ENCODE assay signal across 13 cellular contexts in the genomic region with DNA sequence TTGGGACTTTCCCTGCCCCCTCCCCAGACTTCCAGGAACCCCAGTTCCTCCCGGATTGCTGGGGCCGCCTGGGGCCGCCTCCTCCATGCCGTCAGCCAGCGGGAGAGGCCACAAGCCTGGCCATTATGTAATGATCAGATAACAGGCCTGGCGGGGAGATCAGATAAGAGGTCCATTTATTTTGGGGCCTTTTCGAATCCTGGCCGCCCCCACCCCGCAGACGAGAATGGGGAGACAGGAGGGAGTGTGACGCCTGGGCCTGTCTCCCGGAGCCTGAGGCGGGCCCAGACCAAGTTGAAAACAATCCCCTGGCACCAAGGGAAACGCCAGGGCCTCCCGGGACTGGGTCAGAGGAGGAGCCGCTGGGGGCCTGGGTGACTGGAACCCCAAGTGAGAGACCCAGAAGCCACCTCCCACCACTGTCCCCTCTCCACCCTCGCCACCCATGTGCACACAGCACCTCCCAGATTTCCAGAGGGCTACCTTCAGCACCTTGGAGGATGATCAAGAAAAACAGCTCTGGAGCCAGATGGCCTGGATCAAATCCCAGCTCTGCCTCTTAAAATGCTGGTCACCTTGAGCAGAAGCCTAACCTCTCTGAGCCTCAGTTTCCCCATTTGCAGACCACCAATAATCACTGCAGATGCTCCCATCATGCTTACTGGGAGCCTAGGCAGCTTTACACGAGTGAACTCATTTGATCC. TPM values are rescaled to one million over a fixed set of nuclear protein-coding genes. Genes with fewer than 3 reads are reported as not detected.
DNase-seq lines count a peak whose midpoint lies in the region; ATAC-seq and TF ChIP-seq lines count a peak whose summit lies in the region.
"Had no signal": no experiment of that assay in that cellular context is flagged by ENCODE, and none has a peak within 500 bp of the region (broad histone marks: within the 10 kb centered on the region; RNA-seq: fewer than 3 reads in every experiment).

No MANE protein-coding gene starts in this region.

- H3K4me1 ChIP-seq in fibroblast of lung (ENCODE audit: control insufficient read depth, extremely low read depth, insufficient read depth, low read length) = peaks cover 17% of the 10 kb centered on the region
- H3K4me1 ChIP-seq in mesodermal cell (ENCODE audit: control insufficient read depth, insufficient read depth, low read length, poor library complexity, severe bottlenecking) = peaks cover 22% of the 10 kb centered on the region
- peaks cover 3 to 79% (median 32%) of the 10 kb centered on the region in 5 donors for H3K4me1 ChIP-seq in subcutaneous abdominal adipose tissue (ENCODE audit: control insufficient read depth in 5 of 5, insufficient read depth in 5 of 5, low read length in 5 of 5)
- H3K4me1 ChIP-seq in naive thymus-derived CD4-positive, alpha-beta T cell (ENCODE audit: control insufficient read depth in 2 of 2, insufficient read depth in 2 of 2, low read length in 2 of 2) = no peaks in the 10 kb centered on the region

- peaks cover 7 to 30% (median 13%) of the 10 kb centered on the region in 11 donors for H3K9me3 Mint-ChIP-seq in naive thymus-derived CD4-positive, alpha-beta T cell

- H3K27me3 Mint-ChIP-seq in naive thymus-derived CD4-positive, alpha-beta T cell = no peaks in the 10 kb centered on the region
- H3K27me3 Mint-ChIP-seq: effector memory CD8-positive, alpha-beta T cell had no signal

- no peaks in the 10 kb centered on the region for H3K27me3 ChIP-seq in fibroblast of lung (ENCODE audit: control insufficient read depth, insufficient read depth, low read length)
- H3K27me3 ChIP-seq in subcutaneous abdominal adipose tissue (ENCODE audit: control insufficient read depth in 5 of 5, insufficient read depth in 4 of 5, low read length in 5 of 5) = no peaks in the 10 kb centered on the region
- no peaks in the 10 kb centered on the region for H3K27me3 ChIP-seq in naive thymus-derived CD4-positive, alpha-beta T cell (ENCODE audit: control insufficient read depth in 2 of 2, insufficient read depth in 2 of 2, low read length in 2 of 2)

- H3K27ac ChIP-seq in RWPE1 (peak overlapping the region; percentile 27), fibroblast of lung (ENCODE audit: insufficient read depth, low read length) (peak overlapping the region; percentile 69), mesodermal cell (ENCODE audit: low read depth, low read length, severe bottlenecking) (peak overlapping the region; percentile 29), subcutaneous abdominal adipose tissue (ENCODE audit: low read depth, low read length) (peak overlapping the region; percentile 86)
- no peak overlapping the region for H3K27ac ChIP-seq in naive thymus-derived CD4-positive, alpha-beta T cell (ENCODE audit: low read depth, low read length)

- peak overlapping the region; percentile 46 for H3K4me2 ChIP-seq in fibroblast of lung (ENCODE audit: extremely low read depth, insufficient read depth, low read length)

- ATAC-seq in naive thymus-derived CD4-positive, alpha-beta T cell = no peak
- ATAC-seq: effector memory CD8-positive, alpha-beta T cell had no signal

- peaks cover 18 to 24% (median 21%) of the 10 kb centered on the region in 5 donors for H3K36me3 Mint-ChIP-seq in naive thymus-derived CD4-positive, alpha-beta T cell

- DNase-seq in RWPE1 (ENCODE audit: low spot score) = no peak
- DNase-seq in fibroblast of lung (ENCODE audit: low read depth in 2 of 2) = peak in 1 of 2 donors; percentile 59
- DNase-seq in T-helper 2 cell = no peak
- DNase-seq in naive thymus-derived CD4-positive, alpha-beta T cell = no peak
- DNase-seq in stimulated activated CD4-positive, alpha-beta T cell treated with anti-CD3 and anti-CD28 coated beads, Interleukin-15, amount 100 ng/mL, for 24 hours = no peak
- no peak for DNase-seq in stimulated activated CD4-positive, alpha-beta T cell treated with anti-CD3 and anti-CD28 coated beads, Interleukin-12 subunit alpha, Interleukin-12 subunit beta, amount 100 ng/mL, for 4 hours
- DNase-seq: activated CD8-positive, alpha-beta memory T cell treated with anti-CD3 and anti-CD28 coated beads, Interleukin-2, amount 50 U/mL, for 4 hours; effector memory CD8-positive, alpha-beta T cell; head of caudate nucleus; midbrain; NCI-H526 had no signal

- WGBS in mesodermal cell (ENCODE audit: insufficient coverage in 2 of 2), 2 experiments = 92% methylated on average over 11 to 15 of the region's 18 CpGs

- H3K4me1 Mint-ChIP-seq in naive thymus-derived CD4-positive, alpha-beta T cell = peaks cover 0 to 7% (median 0%) of the 10 kb centered on the region in 7 donors

- CTCF ChIA-PET in RWPE1 (lab: Yijun Ruan, JAX) = interaction anchor here (0.6 to 2.1 kb wide), 3 partner anchors 11 to 76 kb away, joined by 4 to 12 read pairs (median 4); no protein-coding TSS in a partner anchor
- CTCF ChIA-PET in naive thymus-derived CD4-positive, alpha-beta T cell (lab: Charles Lee) = no interaction called here

- TF ChIP-seq CTCF in RWPE1 (conservative IDR thresholded peaks at IDR 0.05; ENCODE audit: low read depth) (no peak), fibroblast of lung (conservative IDR thresholded peaks at IDR 0.05 in 1 of 2, IDR thresholded peaks at IDR 0.05 in 1 of 2; ENCODE audit: low read depth in 1 of 2, low read length in 2 of 2) (no peak)

- H3K4me3 ChIP-seq in fibroblast of lung (replicated peaks in 1 of 4; ENCODE audit: control extremely low read depth in 1 of 4, insufficient read depth in 1 of 4, low read depth in 3 of 4, low read length in 4 of 4) = no peak overlapping the region
- no peak overlapping the region for H3K4me3 ChIP-seq in mesodermal cell (ENCODE audit: extremely low read depth, insufficient read depth, low read length, poor library complexity, severe bottlenecking)
- H3K4me3 ChIP-seq in subcutaneous abdominal adipose tissue (ENCODE audit: low read depth in 1 of 5, low read length in 5 of 5) = peak overlapping the region in 4 of 5 donors; percentile 20 to 55 (median 53)
- H3K4me3 ChIP-seq in naive thymus-derived CD4-positive, alpha-beta T cell (ENCODE audit: low read length) = no peak overlapping the region

- POLR2A ChIA-PET in RWPE1 (lab: Yijun Ruan, JAX; ENCODE audit: low non-redundant PET) = no interaction called here
- POLR2A ChIA-PET in naive thymus-derived CD4-positive, alpha-beta T cell (lab: Charles Lee) = no interaction called here

- H3K79me2 ChIP-seq in fibroblast of lung (ENCODE audit: control insufficient read depth, insufficient read depth, low read length) = peaks cover 87% of the 10 kb centered on the region

- H3K27ac Mint-ChIP-seq in naive thymus-derived CD4-positive, alpha-beta T cell = no peak overlapping the region

- no peak overlapping the region for H2AFZ ChIP-seq in fibroblast of lung (ENCODE audit: low read length)

- no peak overlapping the region for H3K4me3 Mint-ChIP-seq in naive thymus-derived CD4-positive, alpha-beta T cell
- H3K4me3 Mint-ChIP-seq: effector memory CD8-positive, alpha-beta T cell had no signal

- no peaks in the 10 kb centered on the region for H4K20me1 ChIP-seq in fibroblast of lung (ENCODE audit: control insufficient read depth, extremely low read depth, insufficient read depth, low read length)

- H3K9me3 ChIP-seq in fibroblast of lung (ENCODE audit: control insufficient read depth, insufficient read depth, low read depth, low read length) (no peaks in the 10 kb centered on the region), mesodermal cell (ENCODE audit: control insufficient read depth, low read length) (peaks cover 29% of the 10 kb centered on the region), subcutaneous abdominal adipose tissue (ENCODE audit: control insufficient read depth in 5 of 5, low read length in 5 of 5) (peaks cover 0 to 8% (median 7%) of the 10 kb centered on the region in 5 donors)
- peaks cover 0 to 21% (median 0%) of the 10 kb centered on the region in 3 experiments for H3K9me3 ChIP-seq in naive thymus-derived CD4-positive, alpha-beta T cell (ENCODE audit: control insufficient read depth in 2 of 3, low read length in 3 of 3)

- intact Hi-C loops in naive thymus-derived CD4-positive, alpha-beta T cell (cut with micrococcal nuclease) = no loop called here

- H3K9ac ChIP-seq in fibroblast of lung (ENCODE audit: insufficient read depth, low read length) = peak overlapping the region; percentile 21
- H3K9ac ChIP-seq in subcutaneous abdominal adipose tissue (ENCODE audit: low read length in 5 of 5) = peak overlapping the region in 4 of 5 donors; percentile 7 to 69 (median 36)

- peaks cover 16% of the 10 kb centered on the region for H3K36me3 ChIP-seq in fibroblast of lung (ENCODE audit: control insufficient read depth, insufficient read depth, low read length)
- H3K36me3 ChIP-seq in mesodermal cell (ENCODE audit: control insufficient read depth, insufficient read depth, low read length) = peaks cover 28% of the 10 kb centered on the region
- peaks cover 0 to 31% (median 12%) of the 10 kb centered on the region in 5 donors for H3K36me3 ChIP-seq in subcutaneous abdominal adipose tissue (ENCODE audit: control insufficient read depth in 5 of 5, insufficient read depth in 5 of 5, low read length in 5 of 5)
- H3K36me3 ChIP-seq in naive thymus-derived CD4-positive, alpha-beta T cell (ENCODE audit: control insufficient read depth in 2 of 3, insufficient read depth in 3 of 3, low read length in 3 of 3) = peaks cover 0 to 6% (median 0%) of the 10 kb centered on the region in 3 experiments

RNA-seq across cellular contexts. Expression of a gene that starts 7.9 kb away (rescaled TPM):
- 11.8 and 30.4 TPM in 2 replicates for total RNA-seq in fibroblast of lung
- polyA plus RNA-seq in fibroblast of lung = 59.0 and 62.7 TPM in 2 replicates
- 207 and 223 TPM in 2 replicates for polyA plus RNA-seq in fibroblast of lung (2012)
- 246 and 253 TPM in 2 replicates for polyA minus RNA-seq in fibroblast of lung (ENCODE audit: low replicate concordance)
- polyA plus RNA-seq in mesodermal cell (2013, experiment 1 of 2) = 69.9 TPM
- polyA plus RNA-seq in mesodermal cell (2013, experiment 2 of 2) = 50.6 TPM
- total RNA-seq in naive thymus-derived CD4-positive, alpha-beta T cell = 10 to 100 TPM in 4 of 5 experiments, 1 to 10 TPM in 1; 6.2 to 25.8 (median 12.5) TPM
- 1 to 10 TPM; 4.5 to 6.4 TPM for polyA plus RNA-seq in naive thymus-derived CD4-positive, alpha-beta T cell

RNA-seq across cellular contexts. Expression of a gene that starts 30.9 kb away (rescaled TPM):
- total RNA-seq in fibroblast of lung = 46.7 and 47.6 TPM in 2 replicates
- 73.1 and 80.6 TPM in 2 replicates for polyA plus RNA-seq in fibroblast of lung
- 139 and 154 TPM in 2 replicates for polyA plus RNA-seq in fibroblast of lung (2012)
- polyA minus RNA-seq in fibroblast of lung (ENCODE audit: low replicate concordance) = 75.8 and 109 TPM in 2 replicates
- polyA plus RNA-seq in mesodermal cell (2013, experiment 1 of 2) = 88.2 TPM
- polyA plus RNA-seq in mesodermal cell (2013, experiment 2 of 2) = 72.8 TPM
- total RNA-seq in naive thymus-derived CD4-positive, alpha-beta T cell = 10 to 100 TPM; 33.2 to 64.9 (median 51.6) TPM
- under 1 TPM; 0.09 to 0.21 TPM for polyA plus RNA-seq in naive thymus-derived CD4-positive, alpha-beta T cell

RNA-seq across cellular contexts. Expression of a gene that starts 43.9 kb away (rescaled TPM):
- 58.6 and 77.0 TPM in 2 replicates for total RNA-seq in fibroblast of lung
- polyA plus RNA-seq in fibroblast of lung = 42.4 and 43.2 TPM in 2 replicates
- polyA plus RNA-seq in fibroblast of lung (2012) = 56.1 and 62.0 TPM in 2 replicates
- 131 and 189 TPM in 2 replicates for polyA minus RNA-seq in fibroblast of lung (ENCODE audit: low replicate concordance)
- 57.4 TPM for polyA plus RNA-seq in mesodermal cell (2013, experiment 1 of 2)
- 48.9 TPM for polyA plus RNA-seq in mesodermal cell (2013, experiment 2 of 2)
- 100 to 1,000 TPM in 2 of 5 experiments, 10 to 100 TPM in 3; 90.4 to 123 (median 95.4) TPM for total RNA-seq in naive thymus-derived CD4-positive, alpha-beta T cell
- 10 to 100 TPM; 37.3 to 51.4 TPM for polyA plus RNA-seq in naive thymus-derived CD4-positive, alpha-beta T cell

RNA-seq across cellular contexts. Expression of a gene that starts 52.8 kb away (rescaled TPM):
- 60.9 and 69.5 TPM in 2 replicates for total RNA-seq in fibroblast of lung
- polyA plus RNA-seq in fibroblast of lung = 53.3 and 56.0 TPM in 2 replicates
- 74.8 and 76.3 TPM in 2 replicates for polyA plus RNA-seq in fibroblast of lung (2012)
- 129 and 139 TPM in 2 replicates for polyA minus RNA-seq in fibroblast of lung (ENCODE audit: low replicate concordance)
- polyA plus RNA-seq in mesodermal cell (2013, experiment 1 of 2) = 42.1 TPM
- 36.7 TPM for polyA plus RNA-seq in mesodermal cell (2013, experiment 2 of 2)
- 100 to 1,000 TPM in 3 of 5 experiments, 10 to 100 TPM in 2; 63.0 to 125 (median 107) TPM for total RNA-seq in naive thymus-derived CD4-positive, alpha-beta T cell
- polyA plus RNA-seq in naive thymus-derived CD4-positive, alpha-beta T cell = 10 to 100 TPM; 28.3 to 34.5 TPM

Comparison
In these comparisons a context has a peak if more than half of its experiments do, and no peak if none do; other contexts are left out.
1. H3K4me3 ChIP-seq: peak in subcutaneous abdominal adipose tissue (4 of 5); none in fibroblast of lung (0 of 4), mesodermal cell (single experiment) and naive thymus-derived CD4-positive, alpha-beta T cell (single experiment).